Comparison of ENCODE assay signal across 21 cellular contexts in genomic region chr15:49110158-49110944, GRCh38.
"Had no signal": no experiment of that assay in that cellular context is flagged by ENCODE, and none has a peak within 500 bp of the region (broad histone marks: within the 10 kb centered on the region; RNA-seq: fewer than 3 reads in every experiment).

No MANE protein-coding gene starts in this region.

- H3K27ac ChIP-seq: colonic mucosa, dorsolateral prefrontal cortex, epithelial cell of prostate, heart left ventricle, sigmoid colon, testis, vagina had no signal

- H3K4me3 Mint-ChIP-seq: activated CD4-positive, alpha-beta memory T cell treated with anti-CD3 and anti-CD28 coated beads for 36 hours; activated naive CD8-positive, alpha-beta T cell treated with anti-CD3 and anti-CD28 coated beads for 36 hours; central memory CD8-positive, alpha-beta T cell; nephron progenitor cell; stimulated activated naive B cell treated with anti-CD40 and anti-IgM and Interleukin-4, amounts not matched to agents 10 μg/mL and 1 μg/mL and 100 μg/mL, for 72 hours; T-helper 1 cell treated with Interleukin-12 subunit alpha and Interleukin-12 subunit beta and Interleukin-4 antibody, amounts not matched to agents 30 μg/mL and 1 μg/mL, for 36 hours had no signal

- H3K27ac Mint-ChIP-seq: activated CD4-positive, alpha-beta memory T cell treated with anti-CD3 and anti-CD28 coated beads for 36 hours; activated naive CD8-positive, alpha-beta T cell treated with anti-CD3 and anti-CD28 coated beads for 36 hours; nephron progenitor cell; stimulated activated naive B cell treated with anti-CD40 and anti-IgM and Interleukin-4, amounts not matched to agents 10 μg/mL and 1 μg/mL and 100 μg/mL, for 72 hours; T-helper 1 cell treated with Interleukin-12 subunit alpha and Interleukin-12 subunit beta and Interleukin-4 antibody, amounts not matched to agents 30 μg/mL and 1 μg/mL, for 36 hours had no signal

- H3K4me2 ChIP-seq: smooth muscle cell had no signal

- H3K4me3 ChIP-seq: colonic mucosa, dorsolateral prefrontal cortex, heart left ventricle, sigmoid colon, smooth muscle cell, testis, vagina had no signal

- H3K4me1 Mint-ChIP-seq: activated naive CD8-positive, alpha-beta T cell treated with anti-CD3 and anti-CD28 coated beads for 36 hours; nephron progenitor cell; stimulated activated naive B cell treated with anti-CD40 and anti-IgM and Interleukin-4, amounts not matched to agents 10 μg/mL and 1 μg/mL and 100 μg/mL, for 72 hours had no signal

- ATAC-seq: stimulated activated naive B cell treated with anti-CD40 and anti-IgM and Interleukin-4, amounts not matched to agents 10 μg/mL and 1 μg/mL and 100 μg/mL, for 72 hours had no signal

- H3K27me3 ChIP-seq: colonic mucosa, dorsolateral prefrontal cortex, heart left ventricle, sigmoid colon, testis, vagina had no signal

- H3K36me3 ChIP-seq: colonic mucosa had no signal

- H3K9me3 ChIP-seq: colonic mucosa, sigmoid colon, testis, vagina had no signal

- H3K27me3 Mint-ChIP-seq: activated CD4-positive, alpha-beta memory T cell treated with anti-CD3 and anti-CD28 coated beads for 36 hours; activated naive CD8-positive, alpha-beta T cell treated with anti-CD3 and anti-CD28 coated beads for 36 hours; central memory CD8-positive, alpha-beta T cell; stimulated activated naive B cell treated with anti-CD40 and anti-IgM and Interleukin-4, amounts not matched to agents 10 μg/mL and 1 μg/mL and 100 μg/mL, for 72 hours had no signal

- DNase-seq: activated CD4-positive, alpha-beta memory T cell treated with anti-CD3 and anti-CD28 coated beads for 36 hours; activated CD4-positive, alpha-beta T cell treated with anti-CD3 and anti-CD28 coated beads for 48 hours; activated naive CD4-positive, alpha-beta T cell treated with Interleukin-2 at 50 U/mL for 16 hours; activated naive CD8-positive, alpha-beta T cell treated with anti-CD3 and anti-CD28 coated beads for 36 hours; activated T-cell treated with anti-CD3 and anti-CD28 coated beads, Interleukin-2, amount 50 U/mL, for 48 hours; colonic mucosa; dorsolateral prefrontal cortex; nephron progenitor cell; occipital lobe; posterior cingulate gyrus; sigmoid colon; stimulated activated CD4-positive, alpha-beta T cell treated with anti-CD3 and anti-CD28 coated beads, Interleukin-15, amount 100 ng/mL, for 24 hours; stimulated activated naive B cell treated with anti-CD40 and anti-IgM and Interleukin-4, amounts not matched to agents 10 μg/mL and 1 μg/mL and 100 μg/mL, for 72 hours; testis; trophoblast cell had no signal

- H3K4me1 ChIP-seq: colonic mucosa, sigmoid colon, testis, vagina had no signal
